In the genomic region with DNA sequence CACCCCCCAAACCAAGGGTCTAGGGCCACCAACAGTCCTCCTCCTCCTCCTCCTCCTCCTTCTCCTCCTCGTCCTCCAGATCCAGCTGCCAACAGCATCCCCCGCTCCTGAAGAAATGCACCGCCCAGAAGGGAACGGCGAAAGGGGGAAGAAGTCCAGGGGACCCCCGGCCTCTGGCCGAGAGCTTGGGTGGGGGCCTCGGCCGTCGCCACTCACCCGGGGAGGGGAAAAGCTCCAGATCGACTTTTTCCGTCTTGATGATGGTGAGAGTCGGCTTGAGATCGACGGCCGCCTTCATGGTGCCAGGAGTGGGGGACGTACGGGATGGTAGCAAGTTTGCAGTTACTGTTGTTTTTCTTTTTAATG, we compare ENCODE assay signal across 8 cellular contexts.
DNase-seq lines count a peak whose midpoint lies in the region; ATAC-seq, FAIRE-seq and TF ChIP-seq lines count a peak whose summit lies in the region.

No MANE protein-coding gene starts in this region.

- H3K4me2 ChIP-seq in GM12878 (ENCODE audit: control insufficient read depth, insufficient read depth), result peak overlapping the region; percentile 93; the same call in 1 of the 2 replicates

- in situ Hi-C loops in GM12878 (cut with MboI), result no loop called here

- peaks cover 6% of the 10 kb centered on the region; the same call in 1 of the 2 replicates for H3K4me1 ChIP-seq in BE2C
- peaks cover 17% of the 10 kb centered on the region for H3K4me1 ChIP-seq in GM12878 (ENCODE audit: control insufficient read depth, insufficient read depth, low read length)
- peaks cover 23% of the 10 kb centered on the region for H3K4me1 ChIP-seq in thymus (ENCODE audit: control insufficient read depth, insufficient read depth, low read length)

- CTCF ChIA-PET in GM12878 (lab: Yijun Ruan, JAX), result interaction anchor here (1.1 to 2.1 kb wide), 2 partner anchors 89 to 106 kb away, joined by 3 to 9 read pairs; no protein-coding TSS in a partner anchor

- POLR2A ChIA-PET in GM12878 (lab: Charles Lee), result interaction anchor here (0.8 to 1.7 kb wide), 4 partner anchors 13 to 50 kb away, joined by 3 to 9 read pairs (median 5); no protein-coding TSS in a partner anchor

- intact Hi-C loops in GM12878 (cut with micrococcal nuclease; ENCODE audit: unreplicated experiment), result loop anchor here (1.0 to 10.0 kb wide), 6 partner anchors 31 to 313 kb away; no protein-coding TSS in a partner anchor
- intact Hi-C loops in posterior vena cava (cut with DNase I), result no loop called here

- DNase-seq in BE2C (no peak), HK-2 (ENCODE audit: unreplicated experiment) (peak; percentile 20), GM12878 (ENCODE audit: low read depth, low spot score) (no peak), NCI-H446 (lab: John Stamatoyannopoulos, UW) (no peak), NCI-H1417 treated with DMSO at 0.1 percent for 48 hours (lab: John Stamatoyannopoulos, UW) (no peak), posterior vena cava (ENCODE audit: low spot score) (no peak)

- peaks cover 62% of the 10 kb centered on the region for H3K79me2 ChIP-seq in GM12878 (ENCODE audit: control insufficient read depth, insufficient read depth, low read length)

- peak overlapping the region; percentile 78 for H3K4me3 ChIP-seq in BE2C (ENCODE audit: low read depth, low read length)
- H3K4me3 ChIP-seq in GM12878, result peak overlapping the region; percentile 96
- H3K4me3 ChIP-seq in thymus (ENCODE audit: low read length), result peak overlapping the region; percentile 89

- FAIRE-seq in GM12878 (lab: Jason Lieb, UNC), result no peak

- TSS peak; percentile 75 for BruUV-seq in GM12878 (replicated peaks; lab: Mats Ljungman, UMichigan)

- under 1% methylated on average over 15 of the region's 19 CpGs for WGBS in GM12878 (ENCODE audit: insufficient coverage, insufficient replicate concordance, low lambda C conversion rate, missing lambda C conversion rate)
- under 1% methylated on average over 19 of the region's 19 CpGs for WGBS in thymus

- peak overlapping the region; percentile 96 for H3K27ac ChIP-seq in GM12878 (ENCODE audit: control insufficient read depth, insufficient read depth)
- H3K27ac ChIP-seq in layer of hippocampus (ENCODE audit: low read depth, low read length), result peak overlapping the region; percentile 71
- H3K27ac ChIP-seq in thymus (ENCODE audit: low read depth), result peak overlapping the region; percentile 97

- TF ChIP-seq RAD21 in GM12878 (IDR thresholded peaks at IDR 0.05; ENCODE audit: insufficient read depth, low read depth, low read length), result no peak

- no peaks in the 10 kb centered on the region for H4K20me1 ChIP-seq in GM12878 (ENCODE audit: control insufficient read depth, insufficient read depth)

- TF ChIP-seq EP300 in GM12878 (IDR thresholded peaks at IDR 0.05; ENCODE audit: borderline replicate concordance in 1 of 2, control insufficient read depth in 1 of 2, low read depth in 2 of 2, low read length in 2 of 2), result no peak

- peak overlapping the region; percentile 97 for H3K9ac ChIP-seq in GM12878 (ENCODE audit: control insufficient read depth, insufficient read depth, low read length)

- no peak for TF ChIP-seq POLR2A in GM12878 (IDR thresholded peaks at IDR 0.05; ENCODE audit: low read depth, low read length)

- no peaks in the 10 kb centered on the region for H3K9me3 ChIP-seq in BE2C
- no peaks in the 10 kb centered on the region for H3K9me3 ChIP-seq in GM12878 (replicated peaks; ENCODE audit: control insufficient read depth, insufficient read depth, low read length)
- no peaks in the 10 kb centered on the region for H3K9me3 ChIP-seq in thymus (ENCODE audit: control insufficient read depth)

- H2AFZ ChIP-seq in GM12878 (ENCODE audit: control insufficient read depth, low read depth, low read length), result no peak overlapping the region

- H3K27me3 ChIP-seq in BE2C (no peaks in the 10 kb centered on the region), GM12878 (replicated peaks in 1 of 2; ENCODE audit: control insufficient read depth in 2 of 2, insufficient read depth in 2 of 2, low read length in 1 of 2) (no peaks in the 10 kb centered on the region), layer of hippocampus (ENCODE audit: control insufficient read depth, insufficient read depth, low read length) (no peaks in the 10 kb centered on the region), thymus (ENCODE audit: control insufficient read depth, insufficient read depth) (no peaks in the 10 kb centered on the region)

- peak; percentile 7; the same call in 1 of the 3 replicates for ATAC-seq in GM12878

- H3K36me3 ChIP-seq in BE2C (no peaks in the 10 kb centered on the region), GM12878 (ENCODE audit: control insufficient read depth in 2 of 2, insufficient read depth in 2 of 2, low read length in 1 of 2) (peaks cover 0 to 6% of the 10 kb centered on the region in 2 experiments; a peak in 1 of 4 replicates), thymus (ENCODE audit: control insufficient read depth, insufficient read depth) (peaks cover 17% of the 10 kb centered on the region)

- SMC1A ChIA-PET in GM12878 (lab: Charles Lee; ENCODE audit: uncharacterized antibody, unreplicated experiment), result interaction anchor here (0.9 to 9.8 kb wide), 12 partner anchors 9 to 310 kb away, joined by 3 to 154 read pairs (median 50); no protein-coding TSS in a partner anchor

- RAD21 ChIA-PET in GM12878 (lab: Charles Lee; ENCODE audit: unreplicated experiment), result interaction anchor here (0.8 to 10.3 kb wide), 9 partner anchors 25 to 231 kb away, joined by 3 to 144 read pairs (median 44); no protein-coding TSS in a partner anchor

- TF ChIP-seq CTCF in BE2C (IDR thresholded peaks at IDR 0.05; ENCODE audit: low read depth, low read length) (no peak), GM12878 (IDR thresholded peaks at IDR 0.05 in 2 of 3, conservative IDR thresholded peaks at IDR 0.05 in 1 of 3; ENCODE audit: control insufficient read depth in 2 of 3, extremely low read depth in 1 of 3, insufficient read depth in 1 of 3, low read depth in 3 of 3, low read length in 3 of 3) (no peak)

TF ChIP-seq in GM12878, 131 proteins besides CTCF, POLR2A, EP300 and RAD21 (continues in another document):
- no peak for TF ChIP-seq RCOR1 (conservative IDR thresholded peaks at IDR 0.05; ENCODE audit: low read depth, low read length)
- TF ChIP-seq POLR2AphosphoS5 (IDR thresholded peaks at IDR 0.05; ENCODE audit: low read length), result 0 out of 2 replicates have a peak, but pooled peaks have one; percentile 36
- TF ChIP-seq BMI1 (IDR thresholded peaks at IDR 0.05; ENCODE audit: borderline replicate concordance), result no peak
- TF ChIP-seq NR2F1 (conservative IDR thresholded peaks at IDR 0.05), result no peak
- TF ChIP-seq, protein P1, sequence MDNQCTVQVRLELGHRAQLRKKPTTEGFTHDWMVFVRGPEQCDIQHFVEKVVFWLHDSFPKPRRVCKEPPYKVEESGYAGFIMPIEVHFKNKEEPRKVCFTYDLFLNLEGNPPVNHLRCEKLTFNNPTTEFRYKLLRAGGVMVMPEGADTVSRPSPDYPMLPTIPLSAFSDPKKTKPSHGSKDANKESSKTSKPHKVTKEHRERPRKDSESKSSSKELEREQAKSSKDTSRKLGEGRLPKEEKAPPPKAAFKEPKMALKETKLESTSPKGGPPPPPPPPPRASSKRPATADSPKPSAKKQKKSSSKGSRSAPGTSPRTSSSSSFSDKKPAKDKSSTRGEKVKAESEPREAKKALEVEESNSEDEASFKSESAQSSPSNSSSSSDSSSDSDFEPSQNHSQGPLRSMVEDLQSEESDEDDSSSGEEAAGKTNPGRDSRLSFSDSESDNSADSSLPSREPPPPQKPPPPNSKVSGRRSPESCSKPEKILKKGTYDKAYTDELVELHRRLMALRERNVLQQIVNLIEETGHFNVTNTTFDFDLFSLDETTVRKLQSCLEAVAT (IDR thresholded peaks at IDR 0.05), result peak; percentile 78
- TF ChIP-seq KDM1A (IDR thresholded peaks at IDR 0.05; ENCODE audit: borderline replicate concordance), result no peak
- TF ChIP-seq NFXL1 (IDR thresholded peaks at IDR 0.05; ENCODE audit: borderline replicate concordance), result 0 out of 2 replicates have a peak, but pooled peaks have one; percentile 75
- no peak for TF ChIP-seq BHLHE40 (IDR thresholded peaks at IDR 0.05; ENCODE audit: borderline replicate concordance in 1 of 2, low read depth in 2 of 2, low read length in 1 of 2)
- no peak for TF ChIP-seq MEF2B (IDR thresholded peaks at IDR 0.05; ENCODE audit: partially characterized antibody, poor library complexity, severe bottlenecking)
- 0 out of 2 replicates have a peak, but pooled peaks have one; percentile 3 for TF ChIP-seq IKZF1 (conservative IDR thresholded peaks at IDR 0.05)
- no peak for TF ChIP-seq ZNF274 (IDR thresholded peaks at IDR 0.05; ENCODE audit: insufficient read depth, insufficient read length)
- TF ChIP-seq MEF2A (IDR thresholded peaks at IDR 0.05; ENCODE audit: insufficient read depth, low read depth, low read length), result no peak
- TF ChIP-seq MYC (IDR thresholded peaks at IDR 0.05; ENCODE audit: insufficient read depth, insufficient read length, insufficient replicate concordance, low read length, severe bottlenecking), result no peak
- TF ChIP-seq, protein P2, sequence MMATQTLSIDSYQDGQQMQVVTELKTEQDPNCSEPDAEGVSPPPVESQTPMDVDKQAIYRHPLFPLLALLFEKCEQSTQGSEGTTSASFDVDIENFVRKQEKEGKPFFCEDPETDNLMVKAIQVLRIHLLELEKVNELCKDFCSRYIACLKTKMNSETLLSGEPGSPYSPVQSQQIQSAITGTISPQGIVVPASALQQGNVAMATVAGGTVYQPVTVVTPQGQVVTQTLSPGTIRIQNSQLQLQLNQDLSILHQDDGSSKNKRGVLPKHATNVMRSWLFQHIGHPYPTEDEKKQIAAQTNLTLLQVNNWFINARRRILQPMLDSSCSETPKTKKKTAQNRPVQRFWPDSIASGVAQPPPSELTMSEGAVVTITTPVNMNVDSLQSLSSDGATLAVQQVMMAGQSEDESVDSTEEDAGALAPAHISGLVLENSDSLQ (IDR thresholded peaks at IDR 0.05), result peak; percentile 27; the same call in 1 of the 2 replicates
